ENCODE assay signal across 25 cellular contexts in the genomic region with DNA sequence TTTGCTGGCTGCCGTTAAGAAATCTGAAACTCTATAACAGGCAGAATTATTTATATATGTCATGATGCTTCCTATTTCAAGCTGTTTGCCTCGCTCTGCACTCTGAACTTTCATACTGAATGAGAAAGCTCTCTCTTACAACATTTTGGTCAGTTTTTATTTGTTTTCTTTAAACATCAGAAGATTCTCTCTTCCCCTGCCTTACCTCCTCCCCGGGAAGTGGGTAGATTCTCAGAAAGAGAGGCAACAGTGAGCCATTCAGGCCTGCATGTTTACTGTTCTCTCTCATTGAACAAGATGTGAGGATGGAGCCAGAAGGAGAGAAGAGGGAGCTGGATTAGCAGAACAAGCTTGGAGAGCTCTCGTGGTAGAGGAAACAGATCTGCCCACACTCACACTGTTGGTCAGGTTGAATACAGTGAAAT.
DNase-seq lines count a peak whose midpoint lies in the region; ATAC-seq and TF ChIP-seq lines count a peak whose summit lies in the region.
"Had no signal": no experiment of that assay in that cellular context is flagged by ENCODE, and none has a peak within 500 bp of the region (broad histone marks: within the 10 kb centered on the region; RNA-seq: fewer than 3 reads in every experiment).

No MANE protein-coding gene starts in this region.

- H3K27me3 ChIP-seq in RWPE2 (ENCODE audit: insufficient read depth, poor library complexity, severe bottlenecking): no peaks in the 10 kb centered on the region
- H3K27me3 ChIP-seq in fibroblast of lung (ENCODE audit: control insufficient read depth, insufficient read depth, low read length): no peaks in the 10 kb centered on the region
- H3K27me3 ChIP-seq in skeletal muscle satellite cell (ENCODE audit: control insufficient read depth, insufficient read depth, low read length): no peaks in the 10 kb centered on the region
- H3K27me3 ChIP-seq in smooth muscle cell (ENCODE audit: low read depth): no peaks in the 10 kb centered on the region
- H3K27me3 ChIP-seq: ascending aorta, BLaER1, hepatocyte, suprapubic skin had no signal

- peaks cover 8% of the 10 kb centered on the region for H3K9me3 ChIP-seq in RWPE2 (ENCODE audit: severe bottlenecking)
- H3K9me3 ChIP-seq in fibroblast of lung (ENCODE audit: control insufficient read depth, insufficient read depth, low read depth, low read length): no peaks in the 10 kb centered on the region
- H3K9me3 ChIP-seq in skeletal muscle satellite cell (replicated peaks; ENCODE audit: low read length): no peaks in the 10 kb centered on the region
- H3K9me3 ChIP-seq in smooth muscle cell (replicated peaks; ENCODE audit: low read depth): no peaks in the 10 kb centered on the region
- H3K9me3 ChIP-seq: ascending aorta, Caco-2, suprapubic skin had no signal

- no peaks in the 10 kb centered on the region for H3F3A ChIP-seq in smooth muscle cell (ENCODE audit: low read depth)

- DNase-seq in NCI-H2029 treated with DMSO at 0.1 percent for 48 hours (lab: John Stamatoyannopoulos, UW) (peak; percentile 34), NCI-H2029 (lab: John Stamatoyannopoulos, UW) (no peak), RWPE2 (ENCODE audit: low spot score) (no peak), fibroblast of lung (ENCODE audit: low read depth in 2 of 2) (peak in 1 of 2 donors; percentile 81), smooth muscle cell (lab: John Stamatoyannopoulos, UW; ENCODE audit: unreplicated experiment) (no peak)
- DNase-seq: activated CD4-positive, alpha-beta T cell treated with anti-CD3 and anti-CD28 coated beads, Interleukin-2, amount 10 ng/mL, durations not matched to agents 7 days and 5 days; activated naive CD4-positive, alpha-beta T cell treated with anti-CD3 and anti-CD28 coated beads, Interleukin-2, amount 50 U/mL, for 16 hours; Caco-2; DMS79; foreskin melanocyte; GOT3; naive B cell; NCI-H1436; small intestine; WERI-Rb-1 had no signal

- H3K79me2 ChIP-seq in fibroblast of lung (ENCODE audit: control insufficient read depth, insufficient read depth, low read length) (no peaks in the 10 kb centered on the region), smooth muscle cell (ENCODE audit: low read depth) (no peaks in the 10 kb centered on the region)
- H3K79me2 ChIP-seq: hepatocyte had no signal

- H3K27ac ChIP-seq in RWPE2 (ENCODE audit: poor library complexity, severe bottlenecking) (peak overlapping the region; percentile 11), fibroblast of lung (ENCODE audit: insufficient read depth, low read length) (no peak overlapping the region), smooth muscle cell (ENCODE audit: low read depth) (no peak overlapping the region)
- H3K27ac ChIP-seq: BLaER1, epithelial cell of prostate, hepatocyte, RWPE1, suprapubic skin, WERI-Rb-1 had no signal

- H2AFZ ChIP-seq in fibroblast of lung (ENCODE audit: low read length): no peak overlapping the region
- H2AFZ ChIP-seq in smooth muscle cell (ENCODE audit: low read depth): no peak overlapping the region
- H2AFZ ChIP-seq: hepatocyte had no signal

- no peak for ATAC-seq in RWPE2 (ENCODE audit: low read depth)
- ATAC-seq in HG03175 (IDR thresholded peaks at IDR 0.05; ENCODE audit: unreplicated experiment): no peak
- no peak for ATAC-seq in HG02885 (IDR thresholded peaks at IDR 0.05; ENCODE audit: poor library complexity, unreplicated experiment)
- ATAC-seq: SK-N-SH treated with all-trans-retinoic acid at 6 μM for 48 hours had no signal

- H3K4me1 ChIP-seq in RWPE2 (ENCODE audit: insufficient read depth, poor library complexity, severe bottlenecking) (peaks cover 9% of the 10 kb centered on the region), fibroblast of lung (ENCODE audit: control insufficient read depth, extremely low read depth, insufficient read depth, low read length) (peaks cover 2% of the 10 kb centered on the region), skeletal muscle satellite cell (ENCODE audit: control insufficient read depth, insufficient read depth, low read length) (peaks cover 23% of the 10 kb centered on the region), smooth muscle cell (ENCODE audit: low read depth) (no peaks in the 10 kb centered on the region)
- H3K4me1 ChIP-seq: BLaER1, Caco-2, suprapubic skin had no signal

- peak overlapping the region; percentile 56 for H3K4me2 ChIP-seq in fibroblast of lung (ENCODE audit: extremely low read depth, insufficient read depth, low read length)
- peak overlapping the region; percentile 7 for H3K4me2 ChIP-seq in skeletal muscle satellite cell (ENCODE audit: low read length)
- no peak overlapping the region for H3K4me2 ChIP-seq in smooth muscle cell
- H3K4me2 ChIP-seq: BLaER1, hepatocyte had no signal

- H3K9ac ChIP-seq in fibroblast of lung (ENCODE audit: insufficient read depth, low read length): no peak overlapping the region
- no peak overlapping the region for H3K9ac ChIP-seq in skeletal muscle satellite cell (ENCODE audit: low read depth, low read length)
- no peak overlapping the region for H3K9ac ChIP-seq in smooth muscle cell (ENCODE audit: low read depth)
- H3K9ac ChIP-seq: BLaER1 had no signal

- TF ChIP-seq CTCF in RWPE2 (IDR thresholded peaks at IDR 0.05; ENCODE audit: poor library complexity, severe bottlenecking): no peak
- TF ChIP-seq CTCF in fibroblast of lung (conservative IDR thresholded peaks at IDR 0.05 in 1 of 2, IDR thresholded peaks at IDR 0.05 in 1 of 2; ENCODE audit: low read depth in 1 of 2, low read length in 2 of 2): no peak
- no peak for TF ChIP-seq CTCF in smooth muscle cell (IDR thresholded peaks at IDR 0.05; ENCODE audit: borderline replicate concordance, insufficient read depth, poor library complexity, severe bottlenecking)

- 91% methylated on average over 4 of the region's 4 CpGs for WGBS in smooth muscle cell (ENCODE audit: low lambda C conversion rate)

- H3K36me3 ChIP-seq in RWPE2 (ENCODE audit: low read depth) (peaks cover 72% of the 10 kb centered on the region), fibroblast of lung (ENCODE audit: control insufficient read depth, insufficient read depth, low read length) (no peaks in the 10 kb centered on the region), skeletal muscle satellite cell (ENCODE audit: insufficient read depth, low read length) (peaks cover 25% of the 10 kb centered on the region), smooth muscle cell (ENCODE audit: low read depth) (peaks cover 2% of the 10 kb centered on the region)
- H3K36me3 ChIP-seq: BLaER1, suprapubic skin, WERI-Rb-1 had no signal

- H3K4me3 ChIP-seq in RWPE2 (ENCODE audit: severe bottlenecking) (no peak overlapping the region), fibroblast of lung (replicated peaks in 1 of 4; ENCODE audit: control extremely low read depth in 1 of 4, insufficient read depth in 1 of 4, low read depth in 3 of 4, low read length in 4 of 4) (no peak overlapping the region), skeletal muscle satellite cell (ENCODE audit: low read length) (no peak overlapping the region), smooth muscle cell (no peak overlapping the region)
- H3K4me3 ChIP-seq: ascending aorta, BLaER1, hepatocyte, suprapubic skin had no signal

- H4K20me1 ChIP-seq in fibroblast of lung (ENCODE audit: control insufficient read depth, extremely low read depth, insufficient read depth, low read length) (no peaks in the 10 kb centered on the region), smooth muscle cell (ENCODE audit: low read depth) (no peaks in the 10 kb centered on the region)
- H4K20me1 ChIP-seq: BLaER1 had no signal
